7 cellular contexts compared by ENCODE assay signal in genomic region chr1:12031039-12031980, GRCh38. TPM values are rescaled to one million over a fixed set of nuclear protein-coding genes. Genes with fewer than 3 reads are reported as not detected.
DNase-seq lines count a peak whose midpoint lies in the region; ATAC-seq and TF ChIP-seq lines count a peak whose summit lies in the region.

No MANE protein-coding gene starts in this region.

- peaks cover 13% of the 10 kb centered on the region for H3K36me3 Mint-ChIP-seq in natural killer cell treated with Interleukin-12 subunit alpha and Interleukin-12 subunit beta and Interleukin-15 and Interleukin-18, amount 100 ng/mL, for 72 hours

- no peak overlapping the region for H3K4me3 Mint-ChIP-seq in natural killer cell treated with Interleukin-12 subunit alpha and Interleukin-12 subunit beta and Interleukin-15 and Interleukin-18, amount 100 ng/mL, for 72 hours

- peak; percentile 64 to 73 for ATAC-seq in natural killer cell treated with Interleukin-12 subunit alpha and Interleukin-12 subunit beta and Interleukin-15 and Interleukin-18, amount 100 ng/mL, for 72 hours
- no peak for ATAC-seq in HG03457 (IDR thresholded peaks at IDR 0.05; ENCODE audit: unreplicated experiment)

- TF ChIP-seq CTCF in GM20000 (IDR thresholded peaks at IDR 0.05; ENCODE audit: extremely low read depth, missing control alignments), result peak; percentile 68

- no peaks in the 10 kb centered on the region for H3K9me3 ChIP-seq in SJSA1 (replicated peaks)

- peaks cover 4 to 15% of the 10 kb centered on the region in 2 donors for H3K4me1 Mint-ChIP-seq in natural killer cell treated with Interleukin-12 subunit alpha and Interleukin-12 subunit beta and Interleukin-15 and Interleukin-18, amount 100 ng/mL, for 72 hours (ENCODE audit: low read depth in 2 of 2)

- peak; percentile 70 for DNase-seq in GM20000 (ENCODE audit: low spot score)
- peak; percentile 17 to 67 for DNase-seq in SJSA1 (ENCODE audit: low read depth in 1 of 2, low spot score in 2 of 2)
- peak; percentile 18 to 47 for DNase-seq in dermis microvascular lymphatic vessel endothelial cell (ENCODE audit: low read depth in 2 of 2)
- DNase-seq in natural killer cell treated with Interleukin-12 subunit alpha and Interleukin-12 subunit beta and Interleukin-15 and Interleukin-18, amount 100 ng/mL, for 72 hours (ENCODE audit: low spot score), result no peak
- no peak for DNase-seq in NCI-H446 treated with DMSO at 0.1 percent for 48 hours (lab: John Stamatoyannopoulos, UW)
- no peak for DNase-seq in pons (ENCODE audit: low spot score)

- H3K9me3 Mint-ChIP-seq in natural killer cell treated with Interleukin-12 subunit alpha and Interleukin-12 subunit beta and Interleukin-15 and Interleukin-18, amount 100 ng/mL, for 72 hours, result no peaks in the 10 kb centered on the region

- no peak overlapping the region for H3K4me3 ChIP-seq in SJSA1

- peaks cover 32% of the 10 kb centered on the region for H3K36me3 ChIP-seq in SJSA1

- H3K27ac Mint-ChIP-seq in natural killer cell treated with Interleukin-12 subunit alpha and Interleukin-12 subunit beta and Interleukin-15 and Interleukin-18, amount 100 ng/mL, for 72 hours, result no peak overlapping the region

- no peak overlapping the region for H3K27ac ChIP-seq in SJSA1

- H3K4me1 ChIP-seq in SJSA1 (replicated peaks), result no peaks in the 10 kb centered on the region

- H3K27me3 ChIP-seq in SJSA1 (replicated peaks), result no peaks in the 10 kb centered on the region

- H3K27me3 Mint-ChIP-seq in natural killer cell treated with Interleukin-12 subunit alpha and Interleukin-12 subunit beta and Interleukin-15 and Interleukin-18, amount 100 ng/mL, for 72 hours, result no peaks in the 10 kb centered on the region

RNA-seq across cellular contexts. Expression of gene MIIP, which starts 12.0 kb away (rescaled TPM):
- total RNA-seq in SJSA1 (2014; rRNA removed; shearing (Covaris generic)), result 34.5 and 43.1 TPM in 2 replicates
- total RNA-seq in dermis microvascular lymphatic vessel endothelial cell, result 27.5 and 31.1 TPM in 2 replicates
- 100 to 1,000 TPM in 1 of 2 donors, 10 to 100 TPM in 1; 52.5 to 118 TPM for total RNA-seq in natural killer cell treated with Interleukin-12 subunit alpha and Interleukin-12 subunit beta and Interleukin-15 and Interleukin-18, amount 100 ng/mL, for 72 hours

RNA-seq across cellular contexts. Expression of gene TNFRSF8, which starts 31.8 kb away (rescaled TPM):
- not detected in 2 replicates for total RNA-seq in SJSA1 (2014; rRNA removed; shearing (Covaris generic))
- total RNA-seq in dermis microvascular lymphatic vessel endothelial cell, result under 0.01 TPM in 1 of 2 replicates, not detected in the other
- 10 to 100 TPM; 16.3 to 77.3 TPM for total RNA-seq in natural killer cell treated with Interleukin-12 subunit alpha and Interleukin-12 subunit beta and Interleukin-15 and Interleukin-18, amount 100 ng/mL, for 72 hours

RNA-seq across cellular contexts. Expression of gene MFN2, which starts 51.1 kb away (rescaled TPM):
- 53.6 and 54.8 TPM in 2 replicates for total RNA-seq in SJSA1 (2014; rRNA removed; shearing (Covaris generic))
- total RNA-seq in dermis microvascular lymphatic vessel endothelial cell, result 54.6 and 66.4 TPM in 2 replicates
- total RNA-seq in natural killer cell treated with Interleukin-12 subunit alpha and Interleukin-12 subunit beta and Interleukin-15 and Interleukin-18, amount 100 ng/mL, for 72 hours, result 100 to 1,000 TPM in 1 of 2 donors, 10 to 100 TPM in 1; 75.2 to 101 TPM

Comparison
In these comparisons a context has a peak if more than half of its experiments do, and no peak if none do; other contexts are left out.
1. DNase-seq: peak in GM20000 (single experiment), SJSA1 (2 of 2) and dermis microvascular lymphatic vessel endothelial cell (2 of 2); none in natural killer cell treated with Interleukin-12 subunit alpha and Interleukin-12 subunit beta and Interleukin-15 and Interleukin-18, amount 100 ng/mL, for 72 hours (single experiment), NCI-H446 treated with DMSO at 0.1 percent for 48 hours (single experiment) and pons (single experiment).
2. RNA of gene TNFRSF8, which starts 31.8 kb away (total RNA-seq): 16.3 to 77.3 TPM in natural killer cell treated with Interleukin-12 subunit alpha and Interleukin-12 subunit beta and Interleukin-15 and Interleukin-18, amount 100 ng/mL, for 72 hours; not detected in SJSA1 and under 0.01 TPM in dermis microvascular lymphatic vessel endothelial cell; every median in the first group is over 10 times any median in the second.